ENCODE assay signal across 15 cellular contexts in the genomic region with DNA sequence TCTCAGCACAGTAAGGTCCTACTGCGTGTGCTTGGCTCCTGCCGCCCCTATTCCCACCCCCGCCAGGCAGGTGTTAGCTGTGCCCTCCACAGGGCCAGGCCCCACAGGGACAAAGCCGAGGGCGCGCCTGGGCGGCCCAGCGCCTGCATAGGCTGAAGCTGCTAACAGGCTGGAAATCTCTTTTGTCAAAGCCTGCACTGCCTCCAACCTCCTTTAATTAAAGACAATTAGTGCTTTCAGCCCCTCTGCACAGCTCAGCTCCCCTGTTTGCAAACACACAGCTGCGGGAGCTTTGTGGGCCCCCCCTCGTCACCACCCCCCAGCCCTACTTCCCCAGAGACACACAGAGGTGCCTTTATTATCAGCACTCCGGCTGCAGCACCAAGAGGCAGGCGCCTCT.
DNase-seq lines count a peak whose midpoint lies in the region; ATAC-seq, FAIRE-seq and TF ChIP-seq lines count a peak whose summit lies in the region.
"Had no signal": no experiment of that assay in that cellular context is flagged by ENCODE, and none has a peak within 500 bp of the region (broad histone marks: within the 10 kb centered on the region; RNA-seq: fewer than 3 reads in every experiment).

No MANE protein-coding gene starts in this region.

- DNase-seq in COR-L47 (lab: John Stamatoyannopoulos, UW) (peak; percentile 94), NCI-H2081 (lab: John Stamatoyannopoulos, UW) (peak; percentile 86 to 95), amygdala (lab: John Stamatoyannopoulos, UW) (peak in 52 of 56 donors; percentile 27 to 86 (median 64)), medulla oblongata (ENCODE audit: extremely low spot score) (peak; percentile 88), mesendoderm (no peak), pancreas (no peak)
- DNase-seq in activated CD8-positive, alpha-beta memory T cell treated with anti-CD3 and anti-CD28 coated beads for 24 hours, result no peak
- DNase-seq in activated CD8-positive, alpha-beta memory T cell treated with anti-CD3 and anti-CD28 coated beads, Interleukin-2, amount 10 ng/mL, durations not matched to agents 7 days and 5 days, result no peak
- DNase-seq: activated gamma-delta T cell treated with Interleukin-2 at 50 U/mL for 16 hours, MG63, T-cell had no signal

- no peaks in the 10 kb centered on the region for H3K36me3 Mint-ChIP-seq in activated CD8-positive, alpha-beta memory T cell treated with anti-CD3 and anti-CD28 coated beads, Interleukin-2, amount 10 ng/mL, durations not matched to agents 7 days and 5 days
- H3K36me3 Mint-ChIP-seq: T-cell had no signal

- H3K9me3 ChIP-seq in pancreas, result no peaks in the 10 kb centered on the region
- H3K9me3 ChIP-seq: esophagus muscularis mucosa, MG63 had no signal

- no peak overlapping the region for H3K9ac ChIP-seq in mesendoderm (ENCODE audit: low read length)

- no peak for FAIRE-seq in pancreas (lab: Jason Lieb, UNC)
- FAIRE-seq: GM12891 had no signal

- no peaks in the 10 kb centered on the region for H3K4me1 ChIP-seq in mesendoderm (ENCODE audit: control insufficient read depth, low read depth, low read length)
- no peaks in the 10 kb centered on the region for H3K4me1 ChIP-seq in pancreas

- H3K9me3 Mint-ChIP-seq in activated CD8-positive, alpha-beta memory T cell treated with anti-CD3 and anti-CD28 coated beads, Interleukin-2, amount 10 ng/mL, durations not matched to agents 7 days and 5 days (ENCODE audit: low read depth), result no peaks in the 10 kb centered on the region
- H3K9me3 Mint-ChIP-seq: dendritic cell treated with granulocyte-macrophage colony-stimulating factor and Interleukin-4, amounts not matched to agents 40 ng/mL and 50 ng/mL, for 4 days; T-cell had no signal

- no peak overlapping the region for H4K8ac ChIP-seq in mesendoderm (ENCODE audit: low read depth, low read length)

- H3K36me3 ChIP-seq in mesendoderm (ENCODE audit: control insufficient read depth, insufficient read depth, low read length) (no peaks in the 10 kb centered on the region), pancreas (no peaks in the 10 kb centered on the region)
- H3K36me3 ChIP-seq: esophagus muscularis mucosa, MG63 had no signal

- H3K79me2 ChIP-seq in mesendoderm (ENCODE audit: control insufficient read depth, insufficient read depth, low read length), result no peaks in the 10 kb centered on the region

- no peak overlapping the region for H4K5ac ChIP-seq in mesendoderm (ENCODE audit: low read length)

- no peak overlapping the region for H3K4me3 ChIP-seq in mesendoderm (ENCODE audit: low read length)
- no peak overlapping the region for H3K4me3 ChIP-seq in pancreas
- H3K4me3 ChIP-seq: esophagus muscularis mucosa, MG63 had no signal

- H3K4ac ChIP-seq in mesendoderm (ENCODE audit: low read depth, low read length), result no peak overlapping the region

- no peak for TF ChIP-seq CTCF in pancreas (IDR thresholded peaks at IDR 0.05)

- ATAC-seq in activated CD8-positive, alpha-beta memory T cell treated with anti-CD3 and anti-CD28 coated beads, Interleukin-2, amount 10 ng/mL, durations not matched to agents 7 days and 5 days, result no peak
- no peak for ATAC-seq in pancreas
- ATAC-seq: HCT116, T-cell had no signal

- H3K18ac ChIP-seq in mesendoderm (ENCODE audit: low read length), result no peak overlapping the region

- H3K4me3 Mint-ChIP-seq in activated CD8-positive, alpha-beta memory T cell treated with anti-CD3 and anti-CD28 coated beads, Interleukin-2, amount 10 ng/mL, durations not matched to agents 7 days and 5 days, result no peak overlapping the region
- H3K4me3 Mint-ChIP-seq: dendritic cell treated with granulocyte-macrophage colony-stimulating factor and Interleukin-4, amounts not matched to agents 40 ng/mL and 50 ng/mL, for 4 days; T-cell had no signal

- H3K79me1 ChIP-seq in mesendoderm (ENCODE audit: low read length), result no peaks in the 10 kb centered on the region

- intact Hi-C loops in pancreas (cut with DNase I), result no loop called here

- no peak overlapping the region for H2BK5ac ChIP-seq in mesendoderm (ENCODE audit: low read length)

- no peak overlapping the region for H3K23ac ChIP-seq in mesendoderm (ENCODE audit: low read length)

- no CpG with 5 or more reads among the region's 12 CpGs for WGBS in mesendoderm (ENCODE audit: extremely low coverage, insufficient coverage, low lambda C conversion rate)
- 91% methylated on average over 12 of the region's 12 CpGs for WGBS in pancreas, 2 donors

- CTCF ChIA-PET in activated CD8-positive, alpha-beta memory T cell treated with anti-CD3 and anti-CD28 coated beads, Interleukin-2, amount 10 ng/mL, durations not matched to agents 7 days and 5 days (lab: Charles Lee), result no interaction called here

- H2AK5ac ChIP-seq in mesendoderm (ENCODE audit: low read length), result no peak overlapping the region

- H3K27ac ChIP-seq in mesendoderm (ENCODE audit: low read depth, low read length) (no peak overlapping the region), pancreas (no peak overlapping the region)
- H3K27ac ChIP-seq: esophagus muscularis mucosa had no signal

- H3K56ac ChIP-seq in mesendoderm (ENCODE audit: low read length), result no peak overlapping the region

- H3K27ac Mint-ChIP-seq in activated CD8-positive, alpha-beta memory T cell treated with anti-CD3 and anti-CD28 coated beads, Interleukin-2, amount 10 ng/mL, durations not matched to agents 7 days and 5 days, result no peak overlapping the region
- H3K27ac Mint-ChIP-seq: dendritic cell treated with granulocyte-macrophage colony-stimulating factor and Interleukin-4, amounts not matched to agents 40 ng/mL and 50 ng/mL, for 4 days; T-cell had no signal

- no peak overlapping the region for H3K4me2 ChIP-seq in mesendoderm (ENCODE audit: low read length)

- H3K27me3 ChIP-seq in mesendoderm (ENCODE audit: insufficient read depth, low read length, poor library complexity), result no peaks in the 10 kb centered on the region
- no peaks in the 10 kb centered on the region for H3K27me3 ChIP-seq in pancreas
- H3K27me3 ChIP-seq: MG63 had no signal

- no peak overlapping the region for H2BK120ac ChIP-seq in mesendoderm (ENCODE audit: low read depth, low read length)

- no peaks in the 10 kb centered on the region for H3K4me1 Mint-ChIP-seq in activated CD8-positive, alpha-beta memory T cell treated with anti-CD3 and anti-CD28 coated beads, Interleukin-2, amount 10 ng/mL, durations not matched to agents 7 days and 5 days
- H3K4me1 Mint-ChIP-seq: T-cell had no signal

- no peaks in the 10 kb centered on the region for H3K27me3 Mint-ChIP-seq in activated CD8-positive, alpha-beta memory T cell treated with anti-CD3 and anti-CD28 coated beads, Interleukin-2, amount 10 ng/mL, durations not matched to agents 7 days and 5 days

- no peak overlapping the region for H2BK15ac ChIP-seq in mesendoderm (replicated peaks; ENCODE audit: low read depth)

Comparison
In these comparisons a context has a peak if more than half of its experiments do, and no peak if none do; other contexts are left out.
1. DNase-seq: peak in COR-L47 (single experiment), NCI-H2081 (2 of 2), amygdala (52 of 56) and medulla oblongata (single experiment); none in mesendoderm (single experiment), activated CD8-positive, alpha-beta memory T cell treated with anti-CD3 and anti-CD28 coated beads for 24 hours (single experiment), activated CD8-positive, alpha-beta memory T cell treated with anti-CD3 and anti-CD28 coated beads, Interleukin-2, amount 10 ng/mL, durations not matched to agents 7 days and 5 days (single experiment) and pancreas (0 of 6).